9 cellular contexts compared by ENCODE assay signal in genomic region chr20:3250091-3250504, GRCh38.
DNase-seq lines count a peak whose midpoint lies in the region; ATAC-seq and TF ChIP-seq lines count a peak whose summit lies in the region.
"Had no signal": no experiment of that assay in that cellular context is flagged by ENCODE, and none has a peak within 500 bp of the region (broad histone marks: within the 10 kb centered on the region; RNA-seq: fewer than 3 reads in every experiment).

No MANE protein-coding gene starts in this region.

- DNase-seq in ELF-1 (ENCODE audit: low read depth, low spot score) (peak; percentile 70), astrocyte of the spinal cord (ENCODE audit: low read depth, low spot score) (no peak), CD1c-positive myeloid dendritic cell (ENCODE audit: extremely low spot score) (no peak), AG08396 (ENCODE audit: low spot score) (no peak), NOMO-1 (lab: John Stamatoyannopoulos, UW; ENCODE audit: unreplicated experiment in 2 of 2) (no peak)
- DNase-seq: activated CD4-positive, alpha-beta T cell treated with anti-CD3 and anti-CD28 coated beads, Interleukin-2, amount 50 U/mL, for 1 hour had no signal

- no peak overlapping the region for H3K4me3 ChIP-seq in astrocyte of the spinal cord (ENCODE audit: low read depth, low read length)

- in situ Hi-C loops in astrocyte of the spinal cord (cut with HindIII; ENCODE audit: low sequenced_read_pairs), result no loop called here

- H3K36me3 Mint-ChIP-seq in nephron (ENCODE audit: low read depth), result peaks cover 27% of the 10 kb centered on the region

- no peak for ATAC-seq in HG03442 (IDR thresholded peaks at IDR 0.05; ENCODE audit: unreplicated experiment)

- no peaks in the 10 kb centered on the region for H3K9me3 Mint-ChIP-seq in nephron

- peaks cover 63% of the 10 kb centered on the region for H3K27me3 Mint-ChIP-seq in nephron (ENCODE audit: low read depth)

- no peaks in the 10 kb centered on the region for H3K4me1 Mint-ChIP-seq in nephron

- TF ChIP-seq CTCF in LNCAP (IDR thresholded peaks at IDR 0.05), result peak; percentile 33
- TF ChIP-seq CTCF in astrocyte of the spinal cord (IDR thresholded peaks at IDR 0.05; ENCODE audit: low read depth, low read length), result peak; percentile 49
- peak; percentile 10 to 43 (median 16) for TF ChIP-seq CTCF in nephron (IDR thresholded peaks at IDR 0.05; ENCODE audit: unreplicated experiment in 3 of 3)

- H3K4me3 Mint-ChIP-seq in nephron, result peak overlapping the region in 1 of 3 experiments; percentile 40

- H3K27ac Mint-ChIP-seq in nephron, result no peak overlapping the region
